1 cellular context compared by ENCODE assay signal in the genomic region with DNA sequence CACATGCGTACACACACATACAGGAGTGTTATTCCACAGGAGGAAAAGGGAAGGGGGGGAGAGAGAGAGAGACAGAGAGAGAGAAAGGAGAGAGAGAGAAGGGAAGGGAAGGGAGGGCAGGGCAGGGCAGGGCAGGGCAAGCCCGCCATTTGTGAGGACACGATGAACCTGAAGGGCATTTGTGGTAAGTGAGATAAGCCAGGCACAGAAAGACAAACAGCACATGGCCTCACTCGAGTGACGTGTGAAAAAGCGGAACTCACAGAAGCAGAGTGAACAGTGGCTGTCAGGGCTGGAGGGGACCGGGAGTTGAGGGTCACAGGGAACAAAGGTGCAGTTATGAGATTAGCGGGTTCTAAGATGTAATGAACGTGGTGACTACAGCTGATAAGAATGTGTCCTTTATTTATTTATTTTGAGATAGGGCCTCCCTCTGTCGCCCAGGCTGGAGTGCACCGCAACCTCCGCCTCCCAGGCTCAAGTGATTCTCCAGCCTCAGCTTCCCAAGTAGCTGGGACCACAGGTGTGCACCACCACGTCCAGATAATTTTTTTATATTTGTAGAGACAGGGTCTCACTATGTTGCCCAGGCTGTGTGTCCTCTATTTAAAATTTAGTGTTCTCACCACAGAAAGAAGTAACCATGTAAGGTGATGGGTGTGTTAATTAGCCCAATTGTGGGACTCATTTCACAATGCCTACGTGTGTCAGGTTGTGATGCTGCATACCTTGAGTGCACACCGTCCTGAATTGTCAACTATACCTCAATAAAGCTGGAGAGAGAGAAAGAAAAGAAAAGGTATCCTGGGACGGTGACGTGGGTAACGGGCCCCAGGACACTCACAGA.
TF ChIP-seq lines count a peak whose summit lies in the region.

No MANE protein-coding gene starts in this region.

TF ChIP-seq in K562, 482 proteins besides CTCF, POLR2A, EP300 and RAD21 (continued from another document and continues in another):
- TF ChIP-seq, protein P1, sequence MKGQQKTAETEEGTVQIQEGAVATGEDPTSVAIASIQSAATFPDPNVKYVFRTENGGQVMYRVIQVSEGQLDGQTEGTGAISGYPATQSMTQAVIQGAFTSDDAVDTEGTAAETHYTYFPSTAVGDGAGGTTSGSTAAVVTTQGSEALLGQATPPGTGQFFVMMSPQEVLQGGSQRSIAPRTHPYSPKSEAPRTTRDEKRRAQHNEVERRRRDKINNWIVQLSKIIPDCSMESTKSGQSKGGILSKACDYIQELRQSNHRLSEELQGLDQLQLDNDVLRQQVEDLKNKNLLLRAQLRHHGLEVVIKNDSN (CRISPR knock-in tag; IDR thresholded peaks at IDR 0.05) = peak; percentile 76
- TF ChIP-seq FOXA1 (IDR thresholded peaks at IDR 0.05; ENCODE audit: borderline replicate concordance) (no peak), CBX3 (IDR thresholded peaks at IDR 0.05; ENCODE audit: borderline replicate concordance in 1 of 2, low read length in 2 of 2) (peak in 1 of 2 experiments; percentile 49; a peak in 1 of 3 replicates), NUFIP1 (IDR thresholded peaks at IDR 0.05; ENCODE audit: partially characterized antibody) (no peak), ZNF551 (CRISPR knock-in tag; IDR thresholded peaks at IDR 0.05) (no peak), HLTF (IDR thresholded peaks at IDR 0.05) (peak; percentile 93), KDM2B (CRISPR knock-in tag; IDR thresholded peaks at IDR 0.05) (no peak), FIP1L1 (IDR thresholded peaks at IDR 0.05; ENCODE audit: low read depth, low read length, poor library complexity, severe bottlenecking) (no peak), ZNF316 (IDR thresholded peaks at IDR 0.05) (peak; percentile 82), CCNT2 (IDR thresholded peaks at IDR 0.05; ENCODE audit: borderline replicate concordance, extremely low read depth, insufficient read length, low read depth, low read length) (peak; percentile 89), HMG20B (CRISPR knock-in tag; IDR thresholded peaks at IDR 0.05) (no peak), ZKSCAN1 (IDR thresholded peaks at IDR 0.05; ENCODE audit: low read depth, low read length) (0 out of 2 replicates have a peak, but pooled peaks have one; percentile 17), SRSF1 (IDR thresholded peaks at IDR 0.05; ENCODE audit: low read depth, low read length) (no peak), ZNF696 (CRISPR knock-in tag; conservative IDR thresholded peaks at IDR 0.05) (no peak), DIDO1 (tag; IDR thresholded peaks at IDR 0.05; ENCODE audit: low read depth) (no peak), TFAM (CRISPR knock-in tag; conservative IDR thresholded peaks at IDR 0.05) (no peak), ZNF143 (CRISPR knock-in tag; IDR thresholded peaks at IDR 0.05) (no peak), BRCA1 (IDR thresholded peaks at IDR 0.05) (no peak), BRCA1 (CRISPR knock-in tag; IDR thresholded peaks at IDR 0.05) (no peak), CREBBP (IDR thresholded peaks at IDR 0.05; ENCODE audit: low read depth, low read length) (no peak), ZEB2 (IDR thresholded peaks at IDR 0.05) (peak; percentile 57), HEY1 (CRISPR knock-in tag; IDR thresholded peaks at IDR 0.05; ENCODE audit: borderline replicate concordance) (no peak), GABPA (tag; conservative IDR thresholded peaks at IDR 0.05; ENCODE audit: low read depth) (no peak; the same call in none of the 2 replicates), HDAC1 (IDR thresholded peaks at IDR 0.05) (peak in 1 of 2 experiments; percentile 75; a peak in 2 of 4 replicates), HNRNPK (IDR thresholded peaks at IDR 0.05; ENCODE audit: low read depth, low read length, poor library complexity, severe bottlenecking) (no peak), LEF1 (IDR thresholded peaks at IDR 0.05) (peak; percentile 94)
- TF ChIP-seq, protein P2, sequence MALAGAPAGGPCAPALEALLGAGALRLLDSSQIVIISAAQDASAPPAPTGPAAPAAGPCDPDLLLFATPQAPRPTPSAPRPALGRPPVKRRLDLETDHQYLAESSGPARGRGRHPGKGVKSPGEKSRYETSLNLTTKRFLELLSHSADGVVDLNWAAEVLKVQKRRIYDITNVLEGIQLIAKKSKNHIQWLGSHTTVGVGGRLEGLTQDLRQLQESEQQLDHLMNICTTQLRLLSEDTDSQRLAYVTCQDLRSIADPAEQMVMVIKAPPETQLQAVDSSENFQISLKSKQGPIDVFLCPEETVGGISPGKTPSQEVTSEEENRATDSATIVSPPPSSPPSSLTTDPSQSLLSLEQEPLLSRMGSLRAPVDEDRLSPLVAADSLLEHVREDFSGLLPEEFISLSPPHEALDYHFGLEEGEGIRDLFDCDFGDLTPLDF (CRISPR knock-in tag; IDR thresholded peaks at IDR 0.05) = no peak
- TF ChIP-seq, protein P3, sequence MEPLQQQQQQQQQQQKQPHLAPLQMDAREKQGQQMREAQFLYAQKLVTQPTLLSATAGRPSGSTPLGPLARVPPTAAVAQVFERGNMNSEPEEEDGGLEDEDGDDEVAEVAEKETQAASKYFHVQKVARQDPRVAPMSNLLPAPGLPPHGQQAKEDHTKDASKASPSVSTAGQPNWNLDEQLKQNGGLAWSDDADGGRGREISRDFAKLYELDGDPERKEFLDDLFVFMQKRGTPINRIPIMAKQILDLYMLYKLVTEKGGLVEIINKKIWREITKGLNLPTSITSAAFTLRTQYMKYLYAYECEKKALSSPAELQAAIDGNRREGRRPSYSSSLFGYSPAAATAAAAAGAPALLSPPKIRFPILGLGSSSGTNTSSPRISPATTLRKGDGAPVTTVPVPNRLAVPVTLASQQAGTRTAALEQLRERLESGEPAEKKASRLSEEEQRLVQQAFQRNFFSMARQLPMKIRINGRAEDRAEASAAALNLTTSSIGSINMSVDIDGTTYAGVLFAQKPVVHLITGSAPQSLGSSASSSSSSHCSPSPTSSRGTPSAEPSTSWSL (CRISPR knock-in tag; IDR thresholded peaks at IDR 0.05; ENCODE audit: borderline replicate concordance) = no peak
- TF ChIP-seq, protein P4, sequence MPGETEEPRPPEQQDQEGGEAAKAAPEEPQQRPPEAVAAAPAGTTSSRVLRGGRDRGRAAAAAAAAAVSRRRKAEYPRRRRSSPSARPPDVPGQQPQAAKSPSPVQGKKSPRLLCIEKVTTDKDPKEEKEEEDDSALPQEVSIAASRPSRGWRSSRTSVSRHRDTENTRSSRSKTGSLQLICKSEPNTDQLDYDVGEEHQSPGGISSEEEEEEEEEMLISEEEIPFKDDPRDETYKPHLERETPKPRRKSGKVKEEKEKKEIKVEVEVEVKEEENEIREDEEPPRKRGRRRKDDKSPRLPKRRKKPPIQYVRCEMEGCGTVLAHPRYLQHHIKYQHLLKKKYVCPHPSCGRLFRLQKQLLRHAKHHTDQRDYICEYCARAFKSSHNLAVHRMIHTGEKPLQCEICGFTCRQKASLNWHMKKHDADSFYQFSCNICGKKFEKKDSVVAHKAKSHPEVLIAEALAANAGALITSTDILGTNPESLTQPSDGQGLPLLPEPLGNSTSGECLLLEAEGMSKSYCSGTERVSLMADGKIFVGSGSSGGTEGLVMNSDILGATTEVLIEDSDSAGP (CRISPR knock-in tag; IDR thresholded peaks at IDR 0.05) = no peak
- TF ChIP-seq, protein P5, sequence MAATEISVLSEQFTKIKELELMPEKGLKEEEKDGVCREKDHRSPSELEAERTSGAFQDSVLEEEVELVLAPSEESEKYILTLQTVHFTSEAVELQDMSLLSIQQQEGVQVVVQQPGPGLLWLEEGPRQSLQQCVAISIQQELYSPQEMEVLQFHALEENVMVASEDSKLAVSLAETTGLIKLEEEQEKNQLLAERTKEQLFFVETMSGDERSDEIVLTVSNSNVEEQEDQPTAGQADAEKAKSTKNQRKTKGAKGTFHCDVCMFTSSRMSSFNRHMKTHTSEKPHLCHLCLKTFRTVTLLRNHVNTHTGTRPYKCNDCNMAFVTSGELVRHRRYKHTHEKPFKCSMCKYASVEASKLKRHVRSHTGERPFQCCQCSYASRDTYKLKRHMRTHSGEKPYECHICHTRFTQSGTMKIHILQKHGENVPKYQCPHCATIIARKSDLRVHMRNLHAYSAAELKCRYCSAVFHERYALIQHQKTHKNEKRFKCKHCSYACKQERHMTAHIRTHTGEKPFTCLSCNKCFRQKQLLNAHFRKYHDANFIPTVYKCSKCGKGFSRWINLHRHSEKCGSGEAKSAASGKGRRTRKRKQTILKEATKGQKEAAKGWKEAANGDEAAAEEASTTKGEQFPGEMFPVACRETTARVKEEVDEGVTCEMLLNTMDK (IDR thresholded peaks at IDR 0.05; ENCODE audit: borderline replicate concordance, insufficient read depth, low read depth, low read length, poor library complexity, severe bottlenecking) = no peak
- TF ChIP-seq, protein P6, sequence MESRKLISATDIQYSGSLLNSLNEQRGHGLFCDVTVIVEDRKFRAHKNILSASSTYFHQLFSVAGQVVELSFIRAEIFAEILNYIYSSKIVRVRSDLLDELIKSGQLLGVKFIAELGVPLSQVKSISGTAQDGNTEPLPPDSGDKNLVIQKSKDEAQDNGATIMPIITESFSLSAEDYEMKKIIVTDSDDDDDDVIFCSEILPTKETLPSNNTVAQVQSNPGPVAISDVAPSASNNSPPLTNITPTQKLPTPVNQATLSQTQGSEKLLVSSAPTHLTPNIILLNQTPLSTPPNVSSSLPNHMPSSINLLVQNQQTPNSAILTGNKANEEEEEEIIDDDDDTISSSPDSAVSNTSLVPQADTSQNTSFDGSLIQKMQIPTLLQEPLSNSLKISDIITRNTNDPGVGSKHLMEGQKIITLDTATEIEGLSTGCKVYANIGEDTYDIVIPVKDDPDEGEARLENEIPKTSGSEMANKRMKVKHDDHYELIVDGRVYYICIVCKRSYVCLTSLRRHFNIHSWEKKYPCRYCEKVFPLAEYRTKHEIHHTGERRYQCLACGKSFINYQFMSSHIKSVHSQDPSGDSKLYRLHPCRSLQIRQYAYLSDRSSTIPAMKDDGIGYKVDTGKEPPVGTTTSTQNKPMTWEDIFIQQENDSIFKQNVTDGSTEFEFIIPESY (CRISPR knock-in tag; IDR thresholded peaks at IDR 0.05) = peak; percentile 55
- TF ChIP-seq, protein P7, sequence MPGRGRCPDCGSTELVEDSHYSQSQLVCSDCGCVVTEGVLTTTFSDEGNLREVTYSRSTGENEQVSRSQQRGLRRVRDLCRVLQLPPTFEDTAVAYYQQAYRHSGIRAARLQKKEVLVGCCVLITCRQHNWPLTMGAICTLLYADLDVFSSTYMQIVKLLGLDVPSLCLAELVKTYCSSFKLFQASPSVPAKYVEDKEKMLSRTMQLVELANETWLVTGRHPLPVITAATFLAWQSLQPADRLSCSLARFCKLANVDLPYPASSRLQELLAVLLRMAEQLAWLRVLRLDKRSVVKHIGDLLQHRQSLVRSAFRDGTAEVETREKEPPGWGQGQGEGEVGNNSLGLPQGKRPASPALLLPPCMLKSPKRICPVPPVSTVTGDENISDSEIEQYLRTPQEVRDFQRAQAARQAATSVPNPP (IDR thresholded peaks at IDR 0.05; ENCODE audit: borderline replicate concordance, insufficient read depth, insufficient read length) = no peak
- TF ChIP-seq, protein P8, sequence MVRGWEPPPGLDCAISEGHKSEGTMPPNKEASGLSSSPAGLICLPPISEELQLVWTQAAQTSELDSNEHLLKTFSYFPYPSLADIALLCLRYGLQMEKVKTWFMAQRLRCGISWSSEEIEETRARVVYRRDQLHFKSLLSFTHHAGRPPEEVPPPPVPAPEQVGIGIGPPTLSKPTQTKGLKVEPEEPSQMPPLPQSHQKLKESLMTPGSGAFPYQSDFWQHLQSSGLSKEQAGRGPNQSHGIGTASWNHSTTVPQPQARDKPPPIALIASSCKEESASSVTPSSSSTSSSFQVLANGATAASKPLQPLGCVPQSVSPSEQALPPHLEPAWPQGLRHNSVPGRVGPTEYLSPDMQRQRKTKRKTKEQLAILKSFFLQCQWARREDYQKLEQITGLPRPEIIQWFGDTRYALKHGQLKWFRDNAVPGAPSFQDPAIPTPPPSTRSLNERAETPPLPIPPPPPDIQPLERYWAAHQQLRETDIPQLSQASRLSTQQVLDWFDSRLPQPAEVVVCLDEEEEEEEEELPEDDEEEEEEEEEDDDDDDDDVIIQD (CRISPR knock-in tag; IDR thresholded peaks at IDR 0.05) = no peak
- TF ChIP-seq, protein P9, sequence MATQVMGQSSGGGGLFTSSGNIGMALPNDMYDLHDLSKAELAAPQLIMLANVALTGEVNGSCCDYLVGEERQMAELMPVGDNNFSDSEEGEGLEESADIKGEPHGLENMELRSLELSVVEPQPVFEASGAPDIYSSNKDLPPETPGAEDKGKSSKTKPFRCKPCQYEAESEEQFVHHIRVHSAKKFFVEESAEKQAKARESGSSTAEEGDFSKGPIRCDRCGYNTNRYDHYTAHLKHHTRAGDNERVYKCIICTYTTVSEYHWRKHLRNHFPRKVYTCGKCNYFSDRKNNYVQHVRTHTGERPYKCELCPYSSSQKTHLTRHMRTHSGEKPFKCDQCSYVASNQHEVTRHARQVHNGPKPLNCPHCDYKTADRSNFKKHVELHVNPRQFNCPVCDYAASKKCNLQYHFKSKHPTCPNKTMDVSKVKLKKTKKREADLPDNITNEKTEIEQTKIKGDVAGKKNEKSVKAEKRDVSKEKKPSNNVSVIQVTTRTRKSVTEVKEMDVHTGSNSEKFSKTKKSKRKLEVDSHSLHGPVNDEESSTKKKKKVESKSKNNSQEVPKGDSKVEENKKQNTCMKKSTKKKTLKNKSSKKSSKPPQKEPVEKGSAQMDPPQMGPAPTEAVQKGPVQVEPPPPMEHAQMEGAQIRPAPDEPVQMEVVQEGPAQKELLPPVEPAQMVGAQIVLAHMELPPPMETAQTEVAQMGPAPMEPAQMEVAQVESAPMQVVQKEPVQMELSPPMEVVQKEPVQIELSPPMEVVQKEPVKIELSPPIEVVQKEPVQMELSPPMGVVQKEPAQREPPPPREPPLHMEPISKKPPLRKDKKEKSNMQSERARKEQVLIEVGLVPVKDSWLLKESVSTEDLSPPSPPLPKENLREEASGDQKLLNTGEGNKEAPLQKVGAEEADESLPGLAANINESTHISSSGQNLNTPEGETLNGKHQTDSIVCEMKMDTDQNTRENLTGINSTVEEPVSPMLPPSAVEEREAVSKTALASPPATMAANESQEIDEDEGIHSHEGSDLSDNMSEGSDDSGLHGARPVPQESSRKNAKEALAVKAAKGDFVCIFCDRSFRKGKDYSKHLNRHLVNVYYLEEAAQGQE (CRISPR knock-in tag; IDR thresholded peaks at IDR 0.05; ENCODE audit: low read depth) = no peak
- TF ChIP-seq, protein P10, sequence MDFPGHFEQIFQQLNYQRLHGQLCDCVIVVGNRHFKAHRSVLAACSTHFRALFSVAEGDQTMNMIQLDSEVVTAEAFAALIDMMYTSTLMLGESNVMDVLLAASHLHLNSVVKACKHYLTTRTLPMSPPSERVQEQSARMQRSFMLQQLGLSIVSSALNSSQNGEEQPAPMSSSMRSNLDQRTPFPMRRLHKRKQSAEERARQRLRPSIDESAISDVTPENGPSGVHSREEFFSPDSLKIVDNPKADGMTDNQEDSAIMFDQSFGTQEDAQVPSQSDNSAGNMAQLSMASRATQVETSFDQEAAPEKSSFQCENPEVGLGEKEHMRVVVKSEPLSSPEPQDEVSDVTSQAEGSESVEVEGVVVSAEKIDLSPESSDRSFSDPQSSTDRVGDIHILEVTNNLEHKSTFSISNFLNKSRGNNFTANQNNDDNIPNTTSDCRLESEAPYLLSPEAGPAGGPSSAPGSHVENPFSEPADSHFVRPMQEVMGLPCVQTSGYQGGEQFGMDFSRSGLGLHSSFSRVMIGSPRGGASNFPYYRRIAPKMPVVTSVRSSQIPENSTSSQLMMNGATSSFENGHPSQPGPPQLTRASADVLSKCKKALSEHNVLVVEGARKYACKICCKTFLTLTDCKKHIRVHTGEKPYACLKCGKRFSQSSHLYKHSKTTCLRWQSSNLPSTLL (IDR thresholded peaks at IDR 0.05) = no peak
- TF ChIP-seq, protein P11, sequence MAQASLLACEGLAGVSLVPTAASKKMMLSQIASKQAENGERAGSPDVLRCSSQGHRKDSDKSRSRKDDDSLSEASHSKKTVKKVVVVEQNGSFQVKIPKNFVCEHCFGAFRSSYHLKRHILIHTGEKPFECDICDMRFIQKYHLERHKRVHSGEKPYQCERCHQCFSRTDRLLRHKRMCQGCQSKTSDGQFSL (CRISPR knock-in tag; IDR thresholded peaks at IDR 0.05) = peak; percentile 66
- TF ChIP-seq, protein P11 (tag; IDR thresholded peaks at IDR 0.05) = no peak
